Comparison of ENCODE assay signal across 14 cellular contexts in genomic region chr15:91304794-91305193, GRCh38.
DNase-seq lines count a peak whose midpoint lies in the region; ATAC-seq and TF ChIP-seq lines count a peak whose summit lies in the region.
"Had no signal": no experiment of that assay in that cellular context is flagged by ENCODE, and none has a peak within 500 bp of the region (broad histone marks: within the 10 kb centered on the region; RNA-seq: fewer than 3 reads in every experiment).

No MANE protein-coding gene starts in this region.

- no peaks in the 10 kb centered on the region for H3K36me3 ChIP-seq in left ventricle myocardium inferior
- no peaks in the 10 kb centered on the region for H3K36me3 ChIP-seq in GM23248 (ENCODE audit: low read depth)
- H3K36me3 ChIP-seq: BLaER1 treated with 17β-estradiol and CSF1 and Interleukin-3, amounts not matched to agents 10 nM and 100 nM; HAP-1 had no signal

- H3K4me1 ChIP-seq in left ventricle myocardium inferior = peaks cover 17% of the 10 kb centered on the region
- H3K4me1 ChIP-seq in GM23248 (ENCODE audit: insufficient read depth) = no peaks in the 10 kb centered on the region
- H3K4me1 ChIP-seq: HAP-1 had no signal

- H3K9me2 ChIP-seq in GM23248 (ENCODE audit: insufficient read depth) = no peaks in the 10 kb centered on the region

- no peak overlapping the region for H2AFZ ChIP-seq in GM23248

- DNase-seq in Right ventricle myocardium superior = no peak
- no peak for DNase-seq in left ventricle myocardium inferior
- DNase-seq in GM23248 = peak; percentile 2
- DNase-seq in cerebellum (ENCODE audit: low spot score) = peak; percentile 24
- DNase-seq in medulla oblongata (ENCODE audit: extremely low spot score) = peak; percentile 6
- DNase-seq in NOMO-1 treated with dmso at 0.1 percent for 144 hours (lab: John Stamatoyannopoulos, UW; ENCODE audit: unreplicated experiment) = no peak
- DNase-seq in middle frontal gyrus (ENCODE audit: extremely low spot score, low spot score) = no peak
- DNase-seq: Calu3; CD8-positive, alpha-beta T cell; DMS79 treated with DMSO at 0.1 percent for 48 hours; IMR-90 had no signal

- no peaks in the 10 kb centered on the region for H3F3A ChIP-seq in GM23248 (ENCODE audit: insufficient read depth)

- ATAC-seq in Right ventricle myocardium superior (ENCODE audit: poor library complexity) = peak; percentile 44
- ATAC-seq: CD8-positive, alpha-beta T cell; GM12878 had no signal

- no peak overlapping the region for H3K9ac ChIP-seq in GM23248
- H3K9ac ChIP-seq: BLaER1 treated with 17β-estradiol and CSF1 and Interleukin-3, amounts not matched to agents 10 nM and 100 nM had no signal

- TF ChIP-seq CTCF in left ventricle myocardium inferior (IDR thresholded peaks at IDR 0.05; ENCODE audit: borderline replicate concordance) = no peak

- peaks cover 44% of the 10 kb centered on the region for H3K27me3 ChIP-seq in left ventricle myocardium inferior (ENCODE audit: low read depth)
- H3K27me3 ChIP-seq in GM23248 (replicated peaks; ENCODE audit: insufficient read depth) = peaks cover 62% of the 10 kb centered on the region
- H3K27me3 ChIP-seq: BLaER1 treated with 17β-estradiol and CSF1 and Interleukin-3, amounts not matched to agents 10 nM and 100 nM had no signal

- H3K9me3 ChIP-seq in left ventricle myocardium inferior (replicated peaks) (no peaks in the 10 kb centered on the region), GM23248 (ENCODE audit: low read depth) (no peaks in the 10 kb centered on the region)
- H3K9me3 ChIP-seq: BLaER1 treated with 17β-estradiol and CSF1 and Interleukin-3, amounts not matched to agents 10 nM and 100 nM; HAP-1 had no signal

- in situ Hi-C loops in GM23248 (cut with MboI) = loop anchor here (10.0 kb wide), 1 partner anchor 770 kb away; no protein-coding TSS in a partner anchor

- no peak overlapping the region for H3K4me3 ChIP-seq in left ventricle myocardium inferior
- H3K4me3 ChIP-seq in GM23248 = no peak overlapping the region
- H3K4me3 ChIP-seq: BLaER1 treated with 17β-estradiol and CSF1 and Interleukin-3, amounts not matched to agents 10 nM and 100 nM; GM12878; HAP-1 had no signal

- H4K20me1 ChIP-seq in GM23248 (ENCODE audit: insufficient read depth) = no peaks in the 10 kb centered on the region
- H4K20me1 ChIP-seq: BLaER1 treated with 17β-estradiol and CSF1 and Interleukin-3, amounts not matched to agents 10 nM and 100 nM had no signal

- intact Hi-C loops in Right ventricle myocardium superior (cut with DNase I) (loop anchor here (5.0 to 10.0 kb wide), 4 partner anchors 218 to 920 kb away; partner anchors contain the start of gene SLCO3A1), left ventricle myocardium inferior (cut with micrococcal nuclease) (loop anchor here (10.0 kb wide), 2 partner anchors 210 to 780 kb away; no protein-coding TSS in a partner anchor)

- 2 to 7% methylated on average over 6 of the region's 6 CpGs for WGBS in GM23248 (ENCODE audit: low coverage in 1 of 2, low lambda C conversion rate in 2 of 2, missing lambda C conversion rate in 2 of 2), 2 experiments

- H3K4me2 ChIP-seq in GM23248 (ENCODE audit: unreplicated experiment) = no peak overlapping the region
- H3K4me2 ChIP-seq: BLaER1 treated with 17β-estradiol and CSF1 and Interleukin-3, amounts not matched to agents 10 nM and 100 nM had no signal

- H3K79me2 ChIP-seq in GM23248 (ENCODE audit: insufficient read depth) = no peaks in the 10 kb centered on the region

- no peak overlapping the region for H3K27ac ChIP-seq in left ventricle myocardium inferior (replicated peaks)
- H3K27ac ChIP-seq in GM23248 = no peak overlapping the region
- H3K27ac ChIP-seq: BLaER1 treated with 17β-estradiol and CSF1 and Interleukin-3, amounts not matched to agents 10 nM and 100 nM had no signal

Comparison
In these comparisons a context has a peak if more than half of its experiments do, and no peak if none do; other contexts are left out.
1. DNase-seq: peak in GM23248 (single experiment), cerebellum (single experiment) and medulla oblongata (single experiment); none in Right ventricle myocardium superior (single experiment), left ventricle myocardium inferior (single experiment), NOMO-1 treated with dmso at 0.1 percent for 144 hours (single experiment) and middle frontal gyrus (single experiment).